Comparison of ENCODE assay signal across 1 cellular context in genomic region chr22:36239150-36239400, GRCh38.
TF ChIP-seq lines count a peak whose summit lies in the region.

No MANE protein-coding gene starts in this region.

TF ChIP-seq in IMR-90, 13 proteins besides CTCF, POLR2A, EP300 and RAD21 (continued from another document):
- TF ChIP-seq CHD1 (IDR thresholded peaks at IDR 0.05; ENCODE audit: low read depth, low read length) (no peak), MAZ (IDR thresholded peaks at IDR 0.05; ENCODE audit: borderline replicate concordance, low read depth, low read length) (no peak), SMC3 (IDR thresholded peaks at IDR 0.05; ENCODE audit: low read depth, low read length) (no peak), FOS (IDR thresholded peaks at IDR 0.05; ENCODE audit: low read depth, low read length) (no peak), USF2 (IDR thresholded peaks at IDR 0.05; ENCODE audit: low read depth, low read length) (no peak), RFX5 (IDR thresholded peaks at IDR 0.05; ENCODE audit: low read depth, low read length) (no peak), NFE2L2 (IDR thresholded peaks at IDR 0.05; ENCODE audit: low read depth, low read length) (no peak)
